In the genomic region with DNA sequence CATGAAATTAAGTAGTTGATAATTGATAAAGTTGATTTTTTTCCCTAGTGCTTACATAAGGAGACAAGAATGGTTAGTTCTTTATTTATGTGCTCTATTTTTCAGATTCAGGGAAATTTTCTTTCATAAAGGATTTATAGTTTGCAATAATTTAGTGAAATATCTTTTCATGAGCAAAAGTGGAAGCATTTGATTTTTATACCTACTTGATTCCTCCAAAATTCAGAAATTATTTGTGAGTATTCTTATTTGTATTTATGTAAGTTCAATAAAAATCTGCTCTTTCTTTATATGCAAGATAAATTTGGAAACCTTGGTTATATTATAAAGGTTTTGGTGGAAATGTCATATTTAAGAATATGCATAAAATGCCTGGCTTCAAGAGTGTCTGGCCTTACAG, we compare ENCODE assay signal across 23 cellular contexts. TPM values are rescaled to one million over a fixed set of nuclear protein-coding genes. Genes with fewer than 3 reads are reported as not detected.
"Had no signal": no experiment of that assay in that cellular context is flagged by ENCODE, and none has a peak within 500 bp of the region (broad histone marks: within the 10 kb centered on the region; RNA-seq: fewer than 3 reads in every experiment).

No MANE protein-coding gene starts in this region.

- H3K4me3 ChIP-seq: left ventricle myocardium inferior, lung, ovary, right atrium auricular region, right lobe of liver, smooth muscle cell, tibial nerve, uterus had no signal

- H3K9me3 ChIP-seq: ovary, uterus had no signal

- FAIRE-seq: islet of Langerhans had no signal

- H3K36me3 ChIP-seq: left ventricle myocardium inferior, ovary, right atrium auricular region, right lobe of liver, tibial nerve, uterus had no signal

- H3K4me1 ChIP-seq: right atrium auricular region, right lobe of liver, tibial nerve had no signal

- H3K4me2 ChIP-seq: smooth muscle cell had no signal

- H3K27ac ChIP-seq: left ventricle myocardium inferior, ovary, right atrium auricular region, right lobe of liver, tibial nerve, uterus had no signal

- ATAC-seq: natural killer cell treated with Interleukin-12 subunit alpha and Interleukin-12 subunit beta and Interleukin-15 and Interleukin-18, amount 100 ng/mL, for 72 hours; right lobe of liver; stimulated activated memory B cell treated with anti-CD40 and anti-IgM and Interleukin-4, amounts not matched to agents 10 μg/mL and 1 μg/mL and 100 μg/mL, for 72 hours; stimulated activated naive CD8-positive, alpha-beta T cell treated with anti-CD3 and anti-CD28 coated beads, Interleukin-15, amount 100 ng/mL, for 72 hours had no signal

- DNase-seq: hippocampal formation; left ventricle myocardium inferior; mesendoderm; naive B cell; ovary; right lobe of liver; stimulated activated CD4-positive, alpha-beta T cell treated with anti-CD3 and anti-CD28 coated beads, Interleukin-1b, Interleukin-23, amount 100 ng/mL, for 48 hours; stimulated activated CD4-positive, alpha-beta T cell treated with anti-CD3 and anti-CD28 coated beads, Interleukin-2, amount 100 ng/mL, for 48 hours; stimulated activated CD4-positive, alpha-beta T cell treated with anti-CD3 and anti-CD28 coated beads, Interleukin-4, amount 100 ng/mL, for 4 hours; stimulated activated CD8-positive, alpha-beta memory T cell treated with anti-CD3 and anti-CD28 coated beads, Interleukin-4, amount 100 ng/mL, for 48 hours; stimulated activated naive CD4-positive, alpha-beta T cell treated with Interleukin-2 at 50 U/mL for 16 hours; stimulated activated naive CD8-positive, alpha-beta T cell treated with anti-CD3 and anti-CD28 coated beads, Interleukin-15, amount 100 ng/mL, for 72 hours; substantia nigra; uterus had no signal

RNA-seq across cellular contexts. Expression of gene SLCO2A1, which starts 14.7 kb away (rescaled TPM):
- total RNA-seq: mononuclear cell; natural killer cell treated with Interleukin-12 subunit alpha and Interleukin-12 subunit beta and Interleukin-15 and Interleukin-18, amount 100 ng/mL, for 72 hours had no signal
- polyA plus RNA-seq: neural cell had no signal
